16 cellular contexts compared by ENCODE assay signal in genomic region chr6:32607988-32608298, GRCh38. TPM values are rescaled to one million over a fixed set of nuclear protein-coding genes. Genes with fewer than 3 reads are reported as not detected.
"Had no signal": no experiment of that assay in that cellular context is flagged by ENCODE, and none has a peak within 500 bp of the region (broad histone marks: within the 10 kb centered on the region; RNA-seq: fewer than 3 reads in every experiment).

No MANE protein-coding gene starts in this region.

- H3K27me3 Mint-ChIP-seq: activated T-helper 17 cell treated with anti-CD3 and anti-CD28 coated beads, Interleukin-2, amount 50 U/mL, for 72 hours had no signal

- H3K4me1 ChIP-seq: ascending aorta, right atrium auricular region, thyroid gland had no signal

- H3K9me3 ChIP-seq: ascending aorta, left lung, right atrium auricular region, thyroid gland had no signal

- H3K4me3 Mint-ChIP-seq: activated CD4-positive, alpha-beta T cell treated with anti-CD3 and anti-CD28 coated beads for 36 hours; activated T-helper 17 cell treated with anti-CD3 and anti-CD28 coated beads, Interleukin-2, amount 50 U/mL, for 72 hours; neural crest cell had no signal

- H3K4me3 ChIP-seq: ascending aorta, left lung, right atrium auricular region, thyroid gland had no signal

- DNase-seq: activated CD4-positive, alpha-beta T cell treated with anti-CD3 and anti-CD28 coated beads for 36 hours; activated CD4-positive, alpha-beta T cell treated with anti-CD3 and anti-CD28 coated beads, Interleukin-2, amount 50 U/mL, for 48 hours; activated naive CD4-positive, alpha-beta T cell; activated T-cell treated with anti-CD3 and anti-CD28 coated beads, Interleukin-2, amount 50 U/mL, for 1 hour; cortex of kidney; effector CD4-positive, alpha-beta T cell; left lung; stimulated activated CD4-positive, alpha-beta T cell treated with anti-CD3 and anti-CD28 coated beads, Interleukin-2, amount 100 ng/mL, for 24 hours; thyroid gland had no signal

- H3K27me3 ChIP-seq: ascending aorta, left lung, right atrium auricular region, thyroid gland had no signal

- H3K27ac ChIP-seq: ascending aorta, right atrium auricular region, thyroid gland had no signal

- H3K9me3 Mint-ChIP-seq: activated T-helper 17 cell treated with anti-CD3 and anti-CD28 coated beads, Interleukin-2, amount 50 U/mL, for 72 hours; neural crest cell had no signal

- ATAC-seq: activated CD4-positive, alpha-beta T cell treated with anti-CD3 and anti-CD28 coated beads for 36 hours; activated T-helper 17 cell treated with anti-CD3 and anti-CD28 coated beads, Interleukin-2, amount 50 U/mL, for 72 hours; left lung had no signal

- H3K27ac Mint-ChIP-seq: activated CD4-positive, alpha-beta T cell treated with anti-CD3 and anti-CD28 coated beads for 36 hours; activated T-helper 17 cell treated with anti-CD3 and anti-CD28 coated beads, Interleukin-2, amount 50 U/mL, for 72 hours; progenitor cell of endocrine pancreas had no signal

- H3K36me3 ChIP-seq: ascending aorta, left lung, right atrium auricular region, thyroid gland had no signal

- H3K4me1 Mint-ChIP-seq: neural crest cell had no signal

RNA-seq across cellular contexts. Expression of gene HLA-DQA1, which starts 29.3 kb away (rescaled TPM):
- total RNA-seq: frontal cortex, lung microvascular endothelial cell, neural crest cell, progenitor cell of endocrine pancreas had no signal
